ENCODE assay signal across 18 cellular contexts in the genomic region with DNA sequence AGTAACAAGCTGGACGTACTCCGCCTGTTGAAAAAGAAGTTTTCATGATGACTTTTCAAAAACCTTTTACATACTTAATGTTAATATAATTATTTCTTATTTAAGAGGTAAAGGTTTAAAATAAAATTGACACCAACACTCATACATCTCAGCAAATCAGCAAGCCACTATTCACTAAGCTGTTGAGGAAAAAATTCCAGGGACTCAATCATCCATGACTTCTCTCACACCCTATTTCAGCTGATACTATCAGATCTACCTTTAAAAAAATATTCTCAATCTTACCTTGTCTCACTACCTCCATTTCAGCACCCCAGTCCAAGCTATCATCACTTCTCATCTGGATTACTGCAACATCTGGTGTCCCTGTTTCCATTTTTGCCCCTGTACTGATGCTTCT.
A peak's percentile ranks its signal among the peaks of the same experiment; 100 is the strongest.
DNase-seq lines count a peak whose midpoint lies in the region; FAIRE-seq and TF ChIP-seq lines count a peak whose summit lies in the region.
"Had no signal": no experiment of that assay in that cellular context is flagged by ENCODE, and none has a peak within 500 bp of the region (broad histone marks: within the 10 kb centered on the region; RNA-seq: fewer than 3 reads in every experiment).

No MANE protein-coding gene starts in this region.

- FAIRE-seq in RCC 7860 (lab: Jason Lieb, UNC): peak; percentile 51
- FAIRE-seq: A549, D721Med, HepG2 had no signal

- peaks cover 24% of the 10 kb centered on the region for H3K36me3 Mint-ChIP-seq in type B pancreatic cell
- peaks cover 30% of the 10 kb centered on the region for H3K36me3 Mint-ChIP-seq in endothelial cell (ENCODE audit: low read depth, unreplicated experiment)

- H3K27ac Mint-ChIP-seq in type B pancreatic cell (no peak overlapping the region), endothelial cell (ENCODE audit: unreplicated experiment) (no peak overlapping the region)
- H3K27ac Mint-ChIP-seq: CD14-positive monocyte; CD8-positive, alpha-beta memory T cell had no signal

- in situ Hi-C loops in ACHN (cut with HindIII; ENCODE audit: low pct_ligation_motif_present, low pct_unique_long_range_greater_than_20kb, low sequenced_read_pairs): no loop called here

- H3K27me3 Mint-ChIP-seq in type B pancreatic cell: no peaks in the 10 kb centered on the region
- peaks cover 2% of the 10 kb centered on the region for H3K27me3 Mint-ChIP-seq in endothelial cell (ENCODE audit: unreplicated experiment)
- H3K27me3 Mint-ChIP-seq: CD8-positive, alpha-beta memory T cell; IgD-negative memory B cell had no signal

- no peaks in the 10 kb centered on the region for H3K4me1 Mint-ChIP-seq in type B pancreatic cell (ENCODE audit: unreplicated experiment)
- no peaks in the 10 kb centered on the region for H3K4me1 Mint-ChIP-seq in endothelial cell (ENCODE audit: unreplicated experiment)
- H3K4me1 Mint-ChIP-seq: CD14-positive monocyte; CD8-positive, alpha-beta memory T cell; IgD-negative memory B cell had no signal

- DNase-seq in ACHN: peak; percentile 13
- no peak for DNase-seq in RCC 7860 (ENCODE audit: low spot score)
- DNase-seq in kidney tubule cell (ENCODE audit: low spot score): peak; percentile 40
- DNase-seq in renal cortical epithelial cell (ENCODE audit: low read depth): peak; percentile 51
- no peak for DNase-seq in NCI-H526 (lab: John Stamatoyannopoulos, UW)
- DNase-seq in type B pancreatic cell (ENCODE audit: extremely low spot score, unreplicated experiment): no peak
- DNase-seq in endothelial cell (ENCODE audit: low spot score): no peak
- no peak for DNase-seq in NCI-H2081 (lab: John Stamatoyannopoulos, UW)
- DNase-seq: CD8-positive, alpha-beta memory T cell; COR-L47; DMS153; DMS79; GF-D8 had no signal

- no peak overlapping the region for H3K4me3 Mint-ChIP-seq in type B pancreatic cell
- H3K4me3 Mint-ChIP-seq in endothelial cell (ENCODE audit: unreplicated experiment): no peak overlapping the region
- H3K4me3 Mint-ChIP-seq: CD14-positive monocyte; CD8-positive, alpha-beta memory T cell; IgD-negative memory B cell had no signal

- peaks cover 7% of the 10 kb centered on the region for H3K9me3 Mint-ChIP-seq in type B pancreatic cell
- no peaks in the 10 kb centered on the region for H3K9me3 Mint-ChIP-seq in endothelial cell (ENCODE audit: unreplicated experiment)

- no peak for TF ChIP-seq CTCF in type B pancreatic cell (conservative IDR thresholded peaks at IDR 0.05)
- no peak for TF ChIP-seq CTCF in endothelial cell (IDR thresholded peaks at IDR 0.05; ENCODE audit: unreplicated experiment)

Comparison
In these comparisons a context has a peak if more than half of its experiments do, and no peak if none do; other contexts are left out.
1. DNase-seq: peak in ACHN (single experiment), kidney tubule cell (single experiment) and renal cortical epithelial cell (single experiment); none in RCC 7860 (single experiment), NCI-H526 (0 of 2), type B pancreatic cell (single experiment), endothelial cell (single experiment) and NCI-H2081 (0 of 2).